In the genomic region with DNA sequence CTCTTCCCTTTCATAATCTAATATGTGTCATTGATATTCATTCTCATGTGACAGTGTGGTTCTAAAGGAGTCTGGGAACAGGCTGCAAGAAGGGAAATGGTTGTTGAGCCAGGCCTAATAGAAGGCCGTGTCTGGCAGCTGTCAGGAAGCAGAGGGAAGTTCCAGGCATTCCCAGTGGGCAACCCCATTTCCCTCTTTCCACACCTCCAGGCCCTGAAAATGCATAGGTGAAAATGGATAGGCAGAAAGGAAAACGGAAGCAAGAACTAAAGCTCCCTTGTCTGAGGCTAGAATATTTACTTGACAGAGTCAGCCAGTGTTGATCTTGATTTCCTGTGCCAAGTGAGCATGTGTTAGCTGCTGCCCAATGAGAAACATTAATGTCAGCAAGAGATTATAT, we compare ENCODE assay signal across 16 cellular contexts.
DNase-seq lines count a peak whose midpoint lies in the region; ATAC-seq and TF ChIP-seq lines count a peak whose summit lies in the region.
"Had no signal": no experiment of that assay in that cellular context is flagged by ENCODE, and none has a peak within 500 bp of the region (broad histone marks: within the 10 kb centered on the region; RNA-seq: fewer than 3 reads in every experiment).

No MANE protein-coding gene starts in this region.

- H3K27me3 ChIP-seq in foreskin keratinocyte: peaks cover 38% of the 10 kb centered on the region

- H3K9me3 ChIP-seq in KOPT-K1 (ENCODE audit: insufficient read depth, low read length, poor library complexity, severe bottlenecking) (peaks cover 6% of the 10 kb centered on the region), T-helper 17 cell (ENCODE audit: control insufficient read depth, low read length, poor library complexity, severe bottlenecking) (no peaks in the 10 kb centered on the region)

- no peak for ATAC-seq in T-helper 17 cell
- ATAC-seq in foreskin keratinocyte: peak; percentile 11

- no peaks in the 10 kb centered on the region for H3K4me1 ChIP-seq in foreskin keratinocyte

- no peaks in the 10 kb centered on the region for H3K36me3 ChIP-seq in KOPT-K1 (ENCODE audit: insufficient read depth, low read length)

- intact Hi-C loops in posterior cingulate gyrus (cut with DNase I): no loop called here

- no peaks in the 10 kb centered on the region for H3K36me3 Mint-ChIP-seq in T-helper 17 cell (ENCODE audit: low read depth)
- H3K36me3 Mint-ChIP-seq: activated naive CD4-positive, alpha-beta T cell treated with anti-CD3 and anti-CD28 coated beads, Interleukin-2, amount 10 ng/mL, durations not matched to agents 7 days and 5 days had no signal

- H3K27ac ChIP-seq in KOPT-K1 (ENCODE audit: low read depth, low read length, poor library complexity, severe bottlenecking) (peak overlapping the region; percentile 71), foreskin keratinocyte (no peak overlapping the region)
- H3K27ac ChIP-seq: hepatocyte had no signal

- TF ChIP-seq CTCF in foreskin keratinocyte (conservative IDR thresholded peaks at IDR 0.05): no peak

- peak overlapping the region; percentile 39 for H3K27ac Mint-ChIP-seq in T-helper 17 cell
- H3K27ac Mint-ChIP-seq: activated naive CD4-positive, alpha-beta T cell treated with anti-CD3 and anti-CD28 coated beads, Interleukin-2, amount 10 ng/mL, durations not matched to agents 7 days and 5 days had no signal

- DNase-seq in Daoy (ENCODE audit: low read depth) (peak; percentile 6), T-helper 17 cell (no peak), foreskin keratinocyte (no peak), posterior cingulate gyrus (no peak), GM19238 (ENCODE audit: insufficient read length, low spot score) (no peak)
- DNase-seq in effector CD4-positive, alpha-beta T cell: no peak
- no peak for DNase-seq in activated CD8-positive, alpha-beta memory T cell treated with anti-CD3 and anti-CD28 coated beads, Interleukin-2, amount 50 U/mL, for 48 hours
- DNase-seq: activated CD4-positive, alpha-beta T cell treated with anti-CD3 and anti-CD28 coated beads for 4 hours; activated naive CD4-positive, alpha-beta T cell treated with anti-CD3 and anti-CD28 coated beads, Interleukin-2, amount 10 ng/mL, durations not matched to agents 7 days and 5 days; COR-L47; kidney glomerular epithelial cell; midbrain; NCI-H345; SHP77 treated with DMSO at 0.1 percent for 48 hours had no signal

- peaks cover 16% of the 10 kb centered on the region for H3K27me3 Mint-ChIP-seq in T-helper 17 cell

- peaks cover 5% of the 10 kb centered on the region for H3K4me1 Mint-ChIP-seq in T-helper 17 cell
- H3K4me1 Mint-ChIP-seq: activated naive CD4-positive, alpha-beta T cell treated with anti-CD3 and anti-CD28 coated beads, Interleukin-2, amount 10 ng/mL, durations not matched to agents 7 days and 5 days had no signal

- no peak overlapping the region for H3K4me3 Mint-ChIP-seq in T-helper 17 cell
- H3K4me3 Mint-ChIP-seq: activated naive CD4-positive, alpha-beta T cell treated with anti-CD3 and anti-CD28 coated beads, Interleukin-2, amount 10 ng/mL, durations not matched to agents 7 days and 5 days had no signal
